Comparison of ENCODE assay signal across 8 cellular contexts in the genomic region with DNA sequence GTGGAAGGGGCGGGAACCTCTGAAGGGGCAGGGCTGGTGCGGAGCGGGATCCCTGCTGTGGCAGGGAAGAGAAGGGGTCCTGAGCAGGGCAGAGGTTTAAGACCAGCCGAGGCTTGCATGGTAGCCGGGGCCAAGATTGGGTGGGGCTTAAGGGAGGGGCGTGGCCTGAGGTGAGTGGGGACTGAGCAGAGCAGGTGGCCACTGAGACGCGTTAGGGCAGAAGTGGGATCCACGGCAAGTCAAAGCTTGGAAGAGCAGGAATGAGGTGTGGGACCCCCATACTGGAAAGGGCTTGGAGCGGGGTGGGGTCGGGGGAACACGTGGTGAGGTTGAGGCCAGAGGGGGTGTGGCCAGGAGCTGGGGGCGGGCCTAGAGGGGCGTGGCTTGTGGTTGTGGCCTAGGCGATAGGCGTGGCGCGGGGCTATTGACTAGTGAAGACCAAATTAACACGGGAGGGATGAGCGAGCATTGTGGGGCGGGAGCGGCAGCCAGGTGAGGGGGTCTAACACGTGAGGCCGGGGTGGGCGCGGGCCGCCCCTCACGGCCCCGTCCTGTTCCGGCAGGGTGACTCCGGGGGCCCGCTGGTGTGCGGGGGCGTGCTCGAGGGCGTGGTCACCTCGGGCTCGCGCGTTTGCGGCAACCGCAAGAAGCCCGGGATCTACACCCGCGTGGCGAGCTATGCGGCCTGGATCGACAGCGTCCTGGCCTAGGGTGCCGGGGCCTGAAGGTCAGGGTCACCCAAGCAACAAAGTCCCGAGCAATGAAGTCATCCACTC. TPM values are rescaled to one million over a fixed set of nuclear protein-coding genes. Genes with fewer than 3 reads are reported as not detected.
DNase-seq lines count a peak whose midpoint lies in the region; ATAC-seq and TF ChIP-seq lines count a peak whose summit lies in the region.

No MANE protein-coding gene starts in this region.

- POLR2A ChIA-PET in IMR-90 (lab: Charles Lee; ENCODE audit: unreplicated experiment), result interaction anchor here (0.5 kb wide), 1 partner anchor 183 kb away, joined by 22 read pairs; no protein-coding TSS in a partner anchor
- POLR2A ChIA-PET in activated CD4-positive, alpha-beta memory T cell treated with anti-CD3 and anti-CD28 coated beads for 36 hours (lab: Charles Lee), result no interaction called here

- H3K27me3 ChIP-seq in IMR-90 (ENCODE audit: control insufficient read depth, insufficient read depth, low read length), result no peaks in the 10 kb centered on the region
- peaks cover 0 to 42% of the 10 kb centered on the region in 2 donors for H3K27me3 ChIP-seq in tibial nerve

- no peak overlapping the region for H3K23ac ChIP-seq in IMR-90 (ENCODE audit: low read depth, low read length)

- no peaks in the 10 kb centered on the region for H3K9me1 ChIP-seq in IMR-90 (ENCODE audit: insufficient read depth, low read length)

- H2AK9ac ChIP-seq in IMR-90 (replicated peaks; ENCODE audit: low read depth, low read length, poor library complexity), result peak overlapping the region; percentile 78

- H3K4me2 ChIP-seq in IMR-90 (ENCODE audit: low read depth, low read length), result no peak overlapping the region

- no peaks in the 10 kb centered on the region; the same call in 1 of the 2 replicates for H4K20me1 ChIP-seq in IMR-90 (ENCODE audit: insufficient read depth, low read length)

- intact Hi-C loops in IMR-90 (cut with micrococcal nuclease), result loop anchor here (10.0 kb wide), 1 partner anchor 198 kb away; the partner anchor contains the start of gene RNF126
- intact Hi-C loops in activated CD4-positive, alpha-beta memory T cell treated with anti-CD3 and anti-CD28 coated beads for 36 hours (cut with micrococcal nuclease), result loop anchor here (1.0 to 5.0 kb wide), 4 partner anchors 58 to 120 kb away; partner anchors contain the start of genes PTBP1 and WDR18
- intact Hi-C loops in natural killer cell (cut with micrococcal nuclease), result loop anchor here (1.0 to 5.0 kb wide), 2 partner anchors 59 to 120 kb away; partner anchors contain the start of gene WDR18

- 0 out of 2 replicates have a peak overlapping the region, but pooled peaks have one; percentile 43 for H2AK5ac ChIP-seq in IMR-90 (ENCODE audit: low read depth, low read length)

- peaks cover 3 to 5% of the 10 kb centered on the region in 2 experiments; a peak in 2 of 4 replicates for H3K79me1 ChIP-seq in IMR-90 (ENCODE audit: low read depth in 1 of 2, low read length in 2 of 2)

- H3K27me3 Mint-ChIP-seq in activated CD4-positive, alpha-beta memory T cell treated with anti-CD3 and anti-CD28 coated beads for 36 hours, result peaks cover 8% of the 10 kb centered on the region
- H3K27me3 Mint-ChIP-seq in natural killer cell (ENCODE audit: low read depth in 2 of 2), result peaks cover 7 to 13% of the 10 kb centered on the region in 2 donors

- peaks cover 4% of the 10 kb centered on the region for H3K36me3 Mint-ChIP-seq in activated CD4-positive, alpha-beta memory T cell treated with anti-CD3 and anti-CD28 coated beads for 36 hours
- no peaks in the 10 kb centered on the region for H3K36me3 Mint-ChIP-seq in natural killer cell

- no peak overlapping the region for H4K5ac ChIP-seq in IMR-90 (ENCODE audit: low read depth, low read length)

- no peak overlapping the region for H4K91ac ChIP-seq in IMR-90 (ENCODE audit: insufficient read depth, low read depth, low read length)

- H3K4me3 ChIP-seq in IMR-90 (ENCODE audit: insufficient read depth, low read depth, low read length) (no peak overlapping the region), tibial nerve (peak overlapping the region in 1 of 4 donors; percentile 6)

- peak overlapping the region; percentile 33 for H3K4me3 Mint-ChIP-seq in activated CD4-positive, alpha-beta memory T cell treated with anti-CD3 and anti-CD28 coated beads for 36 hours
- peak overlapping the region; percentile 83 for H3K4me3 Mint-ChIP-seq in natural killer cell

- peak overlapping the region; percentile 68 for H2AFZ ChIP-seq in IMR-90 (replicated peaks; ENCODE audit: low read length, poor library complexity)

- no peak overlapping the region for H2BK5ac ChIP-seq in IMR-90 (ENCODE audit: low read depth, low read length, poor library complexity, severe bottlenecking)

- WGBS in IMR-90 (ENCODE audit: extremely low coverage in 2 of 2, insufficient read length in 1 of 2), 2 experiments, result 20% methylated on average over 33 of the region's 51 CpGs; no CpG with 5 or more reads in 1 of the 2 experiments
- WGBS in tibial nerve, 2 donors, result 18 to 27% methylated on average over 28 to 49 of the region's 51 CpGs

- no peak overlapping the region for H3K18ac ChIP-seq in IMR-90 (ENCODE audit: low read depth, low read length)

- DNase-seq in AG08396 (ENCODE audit: low spot score), result peak; percentile 87
- DNase-seq in IMR-90, result peak; percentile 17
- peak; percentile 88 for DNase-seq in activated CD4-positive, alpha-beta memory T cell treated with anti-CD3 and anti-CD28 coated beads for 36 hours
- DNase-seq in effector CD4-positive, alpha-beta T cell, result peak; percentile 70
- peak; percentile 78 for DNase-seq in natural killer cell
- peak; percentile 64 to 68 for DNase-seq in tibial nerve (ENCODE audit: low spot score in 2 of 2)
- no peak for DNase-seq in cerebellar cortex (ENCODE audit: low spot score)

- H3K27ac ChIP-seq in IMR-90 (ENCODE audit: insufficient read depth, low read length) (no peak overlapping the region), tibial nerve (peak overlapping the region in 1 of 4 donors; percentile 3)

- no peaks in the 10 kb centered on the region for H3K9me3 ChIP-seq in IMR-90 (ENCODE audit: control insufficient read depth, insufficient read depth, low read length)
- no peaks in the 10 kb centered on the region for H3K9me3 ChIP-seq in tibial nerve

- H3K9me3 Mint-ChIP-seq in activated CD4-positive, alpha-beta memory T cell treated with anti-CD3 and anti-CD28 coated beads for 36 hours, result no peaks in the 10 kb centered on the region
- H3K9me3 Mint-ChIP-seq in natural killer cell, result no peaks in the 10 kb centered on the region

- H3K14ac ChIP-seq in IMR-90 (replicated peaks; ENCODE audit: low read depth, low read length), result no peak overlapping the region

- no peak overlapping the region for H4K8ac ChIP-seq in IMR-90 (ENCODE audit: low read depth in 2 of 2, low read length in 2 of 2)

- no peak for TF ChIP-seq RAD21 in IMR-90 (IDR thresholded peaks at IDR 0.05; ENCODE audit: low read length)

- no peak overlapping the region for H3K9ac ChIP-seq in IMR-90 (ENCODE audit: low read depth, low read length)

- no peak overlapping the region for H3K56ac ChIP-seq in IMR-90 (ENCODE audit: extremely low read depth, insufficient read depth, low read length)

- in situ Hi-C loops in IMR-90 (cut with MboI; ENCODE audit: low sequenced_read_pairs), result no loop called here

- no peak for TF ChIP-seq EP300 in tibial nerve (IDR thresholded peaks at IDR 0.05)

- H3K4me1 ChIP-seq in IMR-90 (ENCODE audit: control insufficient read depth, insufficient read depth, low read length), result peaks cover 3% of the 10 kb centered on the region; the same call in 1 of the 2 replicates
- peaks cover 0 to 48% (median 10%) of the 10 kb centered on the region in 4 donors for H3K4me1 ChIP-seq in tibial nerve

- CTCF ChIA-PET in IMR-90 (lab: Yijun Ruan, JAX), result interaction anchor here (0.6 kb wide), 1 partner anchor 962 kb away, joined by 6 read pairs; no protein-coding TSS in a partner anchor
- CTCF ChIA-PET in activated CD4-positive, alpha-beta memory T cell treated with anti-CD3 and anti-CD28 coated beads for 36 hours (lab: Charles Lee), result interaction anchor here (0.8 to 3.4 kb wide), 12 partner anchors 8 to 135 kb away, joined by 3 to 33 read pairs (median 7); partner anchors contain the start of genes MED16, R3HDM4, RNU6-9 and WDR18

- TF ChIP-seq POLR2A in IMR-90 (IDR thresholded peaks at IDR 0.05; ENCODE audit: low read depth, low read length), result no peak
- TF ChIP-seq POLR2A in tibial nerve (IDR thresholded peaks at IDR 0.05), result no peak

- BruUV-seq in IMR-90 (replicated peaks; lab: Mats Ljungman, UMichigan), result no TSS peak

- no peak overlapping the region for H3K4ac ChIP-seq in IMR-90 (ENCODE audit: low read depth, low read length)

- TF ChIP-seq CTCF in IMR-90 (conservative IDR thresholded peaks at IDR 0.05; ENCODE audit: low read depth, low read length) (no peak), natural killer cell (IDR thresholded peaks at IDR 0.05) (no peak), tibial nerve (IDR thresholded peaks at IDR 0.05) (no peak)

- H3K36me3 ChIP-seq in IMR-90 (ENCODE audit: control insufficient read depth, insufficient read depth, low read length) (peaks cover 4% of the 10 kb centered on the region), tibial nerve (peaks cover 0 to 15% (median 0%) of the 10 kb centered on the region in 3 donors)

- ATAC-seq in IMR-90 (ENCODE audit: low read depth) (peak; percentile 61), natural killer cell (peak; percentile 70 to 78 (median 75)), HG03460 (IDR thresholded peaks at IDR 0.05; ENCODE audit: unreplicated experiment) (no peak)

- H2BK120ac ChIP-seq in IMR-90 (ENCODE audit: low read depth, low read length), result no peak overlapping the region

- H2BK20ac ChIP-seq in IMR-90 (ENCODE audit: low read depth, low read length), result no peak overlapping the region

- peaks cover 14% of the 10 kb centered on the region for H3K4me1 Mint-ChIP-seq in activated CD4-positive, alpha-beta memory T cell treated with anti-CD3 and anti-CD28 coated beads for 36 hours (ENCODE audit: low read depth)
- peaks cover 12 to 23% of the 10 kb centered on the region in 2 donors for H3K4me1 Mint-ChIP-seq in natural killer cell

- dilution Hi-C loops in IMR-90 (cut with HindIII; ENCODE audit: low sequenced_read_pairs, unreplicated experiment), result no loop called here

- peak overlapping the region; percentile 49 for H3K27ac Mint-ChIP-seq in activated CD4-positive, alpha-beta memory T cell treated with anti-CD3 and anti-CD28 coated beads for 36 hours
- peak overlapping the region; percentile 38 to 81 for H3K27ac Mint-ChIP-seq in natural killer cell

- H2BK15ac ChIP-seq in IMR-90 (ENCODE audit: low read depth, low read length), result no peak overlapping the region

RNA-seq across cellular contexts. Expression of gene CFD, which starts 3.3 kb away (rescaled TPM):
- total RNA-seq in IMR-90 (2012; rRNA removed) (1.1 and 1.4 TPM in 2 replicates), natural killer cell (10 to 100 TPM in 2 of 3 donors, 1 to 10 TPM in 1; 2.9 to 47.5 (median 10.4) TPM), tibial nerve (1,000 to 10,000 TPM; 1,040 to 7,538 (median 2,843) TPM)
- 2.8 and 3.8 TPM in 2 replicates for polyA plus RNA-seq in IMR-90 (2012; rRNA removed)
- polyA plus RNA-seq in IMR-90 (2012; cell fraction: cytosol; rRNA removed), result 5.2 and 11.5 TPM in 2 replicates
- 1.6 and 5.5 TPM in 2 replicates for polyA plus RNA-seq in IMR-90 (2012; cell fraction: nucleus; rRNA removed; ENCODE audit: low replicate concordance)
- total RNA-seq in activated CD4-positive, alpha-beta memory T cell treated with anti-CD3 and anti-CD28 coated beads for 36 hours, result under 1 TPM; 0.40 to 0.63 TPM

RNA-seq across cellular contexts. Expression of gene ELANE, which starts 10.6 kb away (rescaled TPM):
- total RNA-seq in IMR-90 (2012; rRNA removed) (not detected in 2 replicates), natural killer cell (1 to 10 TPM in 2 of 3 donors, not detected in 1; 1.7 to 1.8 TPM), tibial nerve (10 to 100 TPM in 1 of 4 donors, 1 to 10 TPM in 2, under 1 TPM in 1; 0.66 to 12.6 (median 4.2) TPM)
- 0.24 and 0.27 TPM in 2 replicates for polyA plus RNA-seq in IMR-90 (2012; rRNA removed)
- polyA plus RNA-seq in IMR-90 (2012; cell fraction: cytosol; rRNA removed), result 0.10 and 0.21 TPM in 2 replicates
- polyA plus RNA-seq in IMR-90 (2012; cell fraction: nucleus; rRNA removed; ENCODE audit: low replicate concordance), result 1.5 and 1.6 TPM in 2 replicates
- not detected for total RNA-seq in activated CD4-positive, alpha-beta memory T cell treated with anti-CD3 and anti-CD28 coated beads for 36 hours

RNA-seq across cellular contexts. Expression of gene PRTN3, which starts 21.9 kb away (rescaled TPM):
- not detected in 2 replicates for total RNA-seq in IMR-90 (2012; rRNA removed)
- not detected in 2 replicates for polyA plus RNA-seq in IMR-90 (2012; rRNA removed)
- not detected in 2 replicates for polyA plus RNA-seq in IMR-90 (2012; cell fraction: cytosol; rRNA removed)
- polyA plus RNA-seq in IMR-90 (2012; cell fraction: nucleus; rRNA removed; ENCODE audit: low replicate concordance), result not detected in 2 replicates
- total RNA-seq in activated CD4-positive, alpha-beta memory T cell treated with anti-CD3 and anti-CD28 coated beads for 36 hours, result not detected
- total RNA-seq in natural killer cell, result under 1 TPM in 2 of 3 donors, not detected in 1; 0.36 to 0.73 TPM
- not detected for total RNA-seq in tibial nerve

RNA-seq across cellular contexts. Expression of gene MED16, which starts 30.3 kb away (rescaled TPM):
- 8.1 and 15.3 TPM in 2 replicates for total RNA-seq in IMR-90 (2012; rRNA removed)
- polyA plus RNA-seq in IMR-90 (2012; rRNA removed), result 40.2 and 49.0 TPM in 2 replicates
- polyA plus RNA-seq in IMR-90 (2012; cell fraction: cytosol; rRNA removed), result 38.6 and 59.2 TPM in 2 replicates
- 38.3 and 110 TPM in 2 replicates for polyA plus RNA-seq in IMR-90 (2012; cell fraction: nucleus; rRNA removed; ENCODE audit: low replicate concordance)
- total RNA-seq in activated CD4-positive, alpha-beta memory T cell treated with anti-CD3 and anti-CD28 coated beads for 36 hours, result 10 to 100 TPM; 58.9 to 62.7 TPM
- 10 to 100 TPM; 44.2 to 50.1 (median 44.7) TPM for total RNA-seq in natural killer cell
- total RNA-seq in tibial nerve, result 10 to 100 TPM; 49.6 to 67.5 (median 53.9) TPM

RNA-seq across cellular contexts. Expression of gene RNU6-9, which starts 30.6 kb away (rescaled TPM):
- total RNA-seq in IMR-90 (2012; rRNA removed) (not detected in 2 replicates), natural killer cell (not detected), tibial nerve (not detected)
- not detected in 2 replicates for polyA plus RNA-seq in IMR-90 (2012; rRNA removed)
- not detected in 2 replicates for polyA plus RNA-seq in IMR-90 (2012; cell fraction: cytosol; rRNA removed)
- not detected in 2 replicates for polyA plus RNA-seq in IMR-90 (2012; cell fraction: nucleus; rRNA removed; ENCODE audit: low replicate concordance)
- not detected for total RNA-seq in activated CD4-positive, alpha-beta memory T cell treated with anti-CD3 and anti-CD28 coated beads for 36 hours

Comparison
In these comparisons a context has a peak if more than half of its experiments do, and no peak if none do; other contexts are left out.
1. RNA of gene CFD, which starts 3.3 kb away (total RNA-seq): 1,040 to 7,538 TPM in tibial nerve; 2.9 to 47.5 TPM in natural killer cell, 1.1 to 1.4 TPM in IMR-90 and 0.40 to 0.63 TPM in activated CD4-positive, alpha-beta memory T cell treated with anti-CD3 and anti-CD28 coated beads for 36 hours; every median in the first group is over 10 times any median in the second.